ENCODE assay signal across 16 cellular contexts in the genomic region with DNA sequence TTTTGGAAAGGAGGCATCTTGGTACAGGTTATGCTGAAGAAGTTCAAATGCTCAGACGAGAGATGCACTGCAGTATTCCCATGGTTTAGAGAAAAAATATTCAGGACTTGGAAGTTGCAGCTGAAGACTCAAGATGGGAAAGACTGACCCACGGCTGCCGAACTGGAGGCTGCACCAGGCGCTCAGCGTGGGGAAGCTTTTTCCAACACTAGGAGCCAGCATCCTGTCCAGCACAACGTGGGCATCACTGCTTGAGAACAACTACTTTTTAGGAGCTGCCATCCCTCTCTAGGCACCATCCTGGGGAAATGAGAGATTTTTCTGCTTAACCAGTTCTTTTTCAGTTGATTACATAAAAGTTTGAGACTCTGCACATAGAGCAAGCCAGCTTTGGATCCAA.
DNase-seq lines count a peak whose midpoint lies in the region; ATAC-seq and TF ChIP-seq lines count a peak whose summit lies in the region.
"Had no signal": no experiment of that assay in that cellular context is flagged by ENCODE, and none has a peak within 500 bp of the region (broad histone marks: within the 10 kb centered on the region; RNA-seq: fewer than 3 reads in every experiment).

No MANE protein-coding gene starts in this region.

- peaks cover 61% of the 10 kb centered on the region for H3K36me3 Mint-ChIP-seq in CD4-positive, alpha-beta T cell (ENCODE audit: low read depth)

- H3K4me3 ChIP-seq in BLaER1, result no peak overlapping the region
- H3K4me3 ChIP-seq in astrocyte of the spinal cord (ENCODE audit: low read depth, low read length), result no peak overlapping the region
- H3K4me3 ChIP-seq in gastroesophageal sphincter, result no peak overlapping the region
- peak overlapping the region in 1 of 2 donors; percentile 28 for H3K4me3 ChIP-seq in stomach smooth muscle (ENCODE audit: low read length in 2 of 2)
- no peak overlapping the region for H3K4me3 ChIP-seq in aorta (ENCODE audit: low read length in 2 of 2)

- peaks cover 99% of the 10 kb centered on the region for H3K4me1 ChIP-seq in BLaER1
- peaks cover 2 to 100% (median 52%) of the 10 kb centered on the region in 3 donors for H3K4me1 ChIP-seq in gastroesophageal sphincter
- peaks cover 97% of the 10 kb centered on the region for H3K4me1 ChIP-seq in stomach smooth muscle (ENCODE audit: control insufficient read depth, insufficient read depth, low read length)
- no peaks in the 10 kb centered on the region for H3K4me1 ChIP-seq in aorta (ENCODE audit: control insufficient read depth in 1 of 2, insufficient read depth in 2 of 2, low read length in 2 of 2)

- H3K36me3 ChIP-seq in BLaER1 (peaks cover 88% of the 10 kb centered on the region), gastroesophageal sphincter (peaks cover 0 to 66% of the 10 kb centered on the region in 2 donors), stomach smooth muscle (ENCODE audit: control insufficient read depth in 2 of 2, insufficient read depth in 2 of 2, low read length in 2 of 2) (peaks cover 33 to 35% of the 10 kb centered on the region in 2 donors), aorta (ENCODE audit: control insufficient read depth in 1 of 2, insufficient read depth in 2 of 2, low read length in 1 of 2) (peaks cover 0 to 2% of the 10 kb centered on the region in 2 donors)

- no peak overlapping the region for H3K4me3 Mint-ChIP-seq in CD4-positive, alpha-beta T cell
- H3K4me3 Mint-ChIP-seq: CD8-positive, alpha-beta T cell had no signal

- intact Hi-C loops in CD4-positive, alpha-beta T cell (cut with DNase I, micrococcal nuclease), result loop anchor here (1.0 to 5.0 kb wide), 2 partner anchors 95 to 409 kb away; partner anchors contain the start of gene LRIG1 (in 2 of the 2)
- intact Hi-C loops in aorta (cut with DNase I), result loop anchor here (2.0 to 10.0 kb wide), 8 partner anchors 35 to 410 kb away; partner anchors contain the start of gene LRIG1 (in 1 of the 2)

- H4K20me1 ChIP-seq in BLaER1, result peaks cover 56% of the 10 kb centered on the region

- H3K9ac ChIP-seq in BLaER1 (no peak overlapping the region), stomach smooth muscle (ENCODE audit: low read length in 2 of 2) (no peak overlapping the region)

- in situ Hi-C loops in astrocyte of the spinal cord (cut with HindIII; ENCODE audit: low sequenced_read_pairs), result no loop called here

- H3K4me2 ChIP-seq in BLaER1, result peak overlapping the region; percentile 94

- DNase-seq in astrocyte of the spinal cord (ENCODE audit: low read depth, low spot score), result no peak
- DNase-seq in NCI-H1417 treated with DMSO at 0.1 percent for 48 hours (lab: John Stamatoyannopoulos, UW), result no peak
- no peak for DNase-seq in CD4-positive, alpha-beta T cell
- DNase-seq in aorta, result no peak
- DNase-seq: AML-193; CD8-positive, alpha-beta T cell; GF-D8; GOT3; NCI-H146; NCI-H2227 treated with DMSO at 0.1 percent for 48 hours; NCI-H69; PC-3 had no signal

- TF ChIP-seq EP300 in gastroesophageal sphincter (IDR thresholded peaks at IDR 0.05), result no peak

- no peaks in the 10 kb centered on the region for H3K9me3 ChIP-seq in BLaER1
- H3K9me3 ChIP-seq in gastroesophageal sphincter, result no peaks in the 10 kb centered on the region
- no peaks in the 10 kb centered on the region for H3K9me3 ChIP-seq in stomach smooth muscle (ENCODE audit: control insufficient read depth in 2 of 2, low read length in 2 of 2)
- no peaks in the 10 kb centered on the region for H3K9me3 ChIP-seq in CD4-positive, alpha-beta T cell (ENCODE audit: control insufficient read depth, low read length)
- no peaks in the 10 kb centered on the region for H3K9me3 ChIP-seq in aorta (ENCODE audit: control insufficient read depth, low read length)

- no peaks in the 10 kb centered on the region for H3K9me3 Mint-ChIP-seq in CD4-positive, alpha-beta T cell
- H3K9me3 Mint-ChIP-seq: CD8-positive, alpha-beta T cell had no signal

- no peaks in the 10 kb centered on the region for H3K4me1 Mint-ChIP-seq in CD4-positive, alpha-beta T cell (ENCODE audit: low read depth)

- POLR2A ChIA-PET in CD4-positive, alpha-beta T cell (lab: Charles Lee), result no interaction called here

- TF ChIP-seq POLR2A in gastroesophageal sphincter (IDR thresholded peaks at IDR 0.05), result no peak

- 40 to 54% methylated on average over 5 to 6 of the region's 6 CpGs for WGBS in gastroesophageal sphincter (ENCODE audit: low coverage in 1 of 2), 2 donors
- 10 to 17% methylated on average over 6 of the region's 6 CpGs for WGBS in aorta, 2 donors

- 0 out of 2 replicates have a peak overlapping the region, but pooled peaks have one; percentile 88 for H3K27ac ChIP-seq in BLaER1
- peak overlapping the region; percentile 1 to 82 (median 79) for H3K27ac ChIP-seq in gastroesophageal sphincter
- peak overlapping the region; percentile 81 for H3K27ac ChIP-seq in stomach smooth muscle (ENCODE audit: low read length)
- H3K27ac ChIP-seq in CD4-positive, alpha-beta T cell (ENCODE audit: low read depth, low read length), result no peak overlapping the region
- peak overlapping the region in 1 of 2 donors; percentile 90 for H3K27ac ChIP-seq in aorta (ENCODE audit: low read depth in 1 of 2, low read length in 2 of 2)

- no peak overlapping the region for H3K27ac Mint-ChIP-seq in CD4-positive, alpha-beta T cell
- H3K27ac Mint-ChIP-seq: CD8-positive, alpha-beta T cell had no signal

- H3K27me3 Mint-ChIP-seq in CD4-positive, alpha-beta T cell, result no peaks in the 10 kb centered on the region

- TF ChIP-seq CTCF in astrocyte of the spinal cord (IDR thresholded peaks at IDR 0.05; ENCODE audit: low read depth, low read length) (peak; percentile 3), gastroesophageal sphincter (IDR thresholded peaks at IDR 0.05) (no peak)
- TF ChIP-seq CTCF in CD4-positive, alpha-beta T cell (IDR thresholded peaks at IDR 0.05), result no peak

- ATAC-seq in gastroesophageal sphincter, result no peak
- no peak for ATAC-seq in CD4-positive, alpha-beta T cell (ENCODE audit: poor library complexity)
- no peak for ATAC-seq in aorta (ENCODE audit: low FRiP score)
- ATAC-seq in HG03039 (IDR thresholded peaks at IDR 0.05; ENCODE audit: unreplicated experiment), result no peak

- H3K27me3 ChIP-seq in BLaER1 (no peaks in the 10 kb centered on the region), gastroesophageal sphincter (no peaks in the 10 kb centered on the region), stomach smooth muscle (ENCODE audit: control insufficient read depth in 1 of 2, insufficient read depth in 2 of 2, low read length in 2 of 2) (no peaks in the 10 kb centered on the region), aorta (ENCODE audit: control insufficient read depth in 1 of 2, insufficient read depth in 2 of 2, low read length in 1 of 2) (no peaks in the 10 kb centered on the region)
- no peaks in the 10 kb centered on the region for H3K27me3 ChIP-seq in CD4-positive, alpha-beta T cell (ENCODE audit: control insufficient read depth, insufficient read depth, low read length)

- CTCF ChIA-PET in CD4-positive, alpha-beta T cell (lab: Charles Lee), result interaction anchor here (1.0 to 1.1 kb wide), 2 partner anchors 29 to 65 kb away, joined by 3 to 5 read pairs; no protein-coding TSS in a partner anchor
